In the genomic region with DNA sequence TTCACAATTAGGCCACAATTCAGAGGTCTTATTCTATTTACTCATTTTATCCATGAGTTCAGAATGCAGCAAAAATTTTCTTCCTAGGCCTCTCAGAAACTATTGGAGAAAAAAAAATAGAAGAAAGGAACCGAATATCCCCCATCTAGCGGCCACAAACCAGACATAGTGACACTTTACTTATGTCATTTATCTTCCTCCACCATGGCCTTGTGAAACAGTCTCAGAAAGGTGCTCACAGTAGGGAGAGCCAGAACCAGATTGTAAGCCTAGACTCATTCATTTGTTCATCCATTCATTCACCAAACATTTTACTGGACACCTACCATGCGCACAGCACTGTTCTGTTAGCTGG, we compare ENCODE assay signal across 11 cellular contexts. TPM values are rescaled to one million over a fixed set of nuclear protein-coding genes. Genes with fewer than 3 reads are reported as not detected.
DNase-seq lines count a peak whose midpoint lies in the region; ATAC-seq and TF ChIP-seq lines count a peak whose summit lies in the region.
"Had no signal": no experiment of that assay in that cellular context is flagged by ENCODE, and none has a peak within 500 bp of the region (broad histone marks: within the 10 kb centered on the region; RNA-seq: fewer than 3 reads in every experiment).

No MANE protein-coding gene starts in this region.

- H3K27ac Mint-ChIP-seq in neural crest cell (ENCODE audit: unreplicated experiment) = peak overlapping the region; percentile 57
- H3K27ac Mint-ChIP-seq in activated naive CD4-positive, alpha-beta T cell treated with anti-CD3 and anti-CD28 coated beads, Interleukin-2, amount 10 ng/mL, durations not matched to agents 7 days and 5 days = no peak overlapping the region
- H3K27ac Mint-ChIP-seq: activated CD4-positive, alpha-beta T cell treated with anti-CD3 and anti-CD28 coated beads, Interleukin-2, amount 10 ng/mL, durations not matched to agents 24 days and 14 days had no signal

- no peaks in the 10 kb centered on the region for H3K9me3 ChIP-seq in upper lobe of left lung

- DNase-seq in GM13977 (ENCODE audit: low spot score) (peak; percentile 58), neural crest cell (ENCODE audit: low read depth, low spot score) (no peak), epidermal melanocyte (ENCODE audit: insufficient read length, low spot score) (no peak), upper lobe of left lung (no peak)
- no peak for DNase-seq in stimulated activated CD4-positive, alpha-beta T cell treated with anti-CD3 and anti-CD28 coated beads, Interleukin-4, amount 100 ng/mL, for 1 hour
- DNase-seq in activated naive CD4-positive, alpha-beta T cell treated with anti-CD3 and anti-CD28 coated beads, Interleukin-2, amount 10 ng/mL, durations not matched to agents 7 days and 5 days = no peak
- DNase-seq: activated CD4-positive, alpha-beta T cell treated with anti-CD3 and anti-CD28 coated beads, Interleukin-2, amount 10 ng/mL, durations not matched to agents 24 days and 14 days; naive thymus-derived CD8-positive, alpha-beta T cell; substantia nigra had no signal

- ATAC-seq in GM21515 (IDR thresholded peaks at IDR 0.05; ENCODE audit: unreplicated experiment) (peak; percentile 37), HG03442 (IDR thresholded peaks at IDR 0.05; ENCODE audit: unreplicated experiment) (peak; percentile 32), upper lobe of left lung (ENCODE audit: low FRiP score in 2 of 2) (no peak)
- ATAC-seq: naive thymus-derived CD8-positive, alpha-beta T cell had no signal

- no peaks in the 10 kb centered on the region for H3K27me3 Mint-ChIP-seq in neural crest cell (ENCODE audit: low read depth)
- H3K27me3 Mint-ChIP-seq in activated naive CD4-positive, alpha-beta T cell treated with anti-CD3 and anti-CD28 coated beads, Interleukin-2, amount 10 ng/mL, durations not matched to agents 7 days and 5 days = no peaks in the 10 kb centered on the region
- H3K27me3 Mint-ChIP-seq: activated CD4-positive, alpha-beta T cell treated with anti-CD3 and anti-CD28 coated beads, Interleukin-2, amount 10 ng/mL, durations not matched to agents 24 days and 14 days; naive thymus-derived CD8-positive, alpha-beta T cell had no signal

- H3K4me3 ChIP-seq in upper lobe of left lung = no peak overlapping the region

- no peaks in the 10 kb centered on the region for H3K36me3 ChIP-seq in upper lobe of left lung

- TF ChIP-seq EP300 in upper lobe of left lung (IDR thresholded peaks at IDR 0.05) = no peak

- TF ChIP-seq CTCF in GM13977 (IDR thresholded peaks at IDR 0.05; ENCODE audit: extremely low read depth, insufficient read depth, missing control alignments) = peak; percentile 17
- no peak for TF ChIP-seq CTCF in neural crest cell (conservative IDR thresholded peaks at IDR 0.05)
- no peak for TF ChIP-seq CTCF in upper lobe of left lung (IDR thresholded peaks at IDR 0.05)

- no peaks in the 10 kb centered on the region for H3K27me3 ChIP-seq in upper lobe of left lung

- 88 to 95% methylated on average over 3 of the region's 3 CpGs for WGBS in upper lobe of left lung, 2 donors

- H3K4me1 Mint-ChIP-seq in neural crest cell = peaks cover 54% of the 10 kb centered on the region
- no peaks in the 10 kb centered on the region for H3K4me1 Mint-ChIP-seq in activated naive CD4-positive, alpha-beta T cell treated with anti-CD3 and anti-CD28 coated beads, Interleukin-2, amount 10 ng/mL, durations not matched to agents 7 days and 5 days

- H3K9me3 Mint-ChIP-seq in neural crest cell = peaks cover 4% of the 10 kb centered on the region
- peaks cover 15% of the 10 kb centered on the region for H3K9me3 Mint-ChIP-seq in activated naive CD4-positive, alpha-beta T cell treated with anti-CD3 and anti-CD28 coated beads, Interleukin-2, amount 10 ng/mL, durations not matched to agents 7 days and 5 days

- CTCF ChIA-PET in activated naive CD4-positive, alpha-beta T cell treated with anti-CD3 and anti-CD28 coated beads, Interleukin-2, amount 10 ng/mL, durations not matched to agents 7 days and 5 days (lab: Charles Lee) = no interaction called here

- peaks cover 24% of the 10 kb centered on the region for H3K36me3 Mint-ChIP-seq in neural crest cell (ENCODE audit: low read depth)
- peaks cover 16% of the 10 kb centered on the region for H3K36me3 Mint-ChIP-seq in activated naive CD4-positive, alpha-beta T cell treated with anti-CD3 and anti-CD28 coated beads, Interleukin-2, amount 10 ng/mL, durations not matched to agents 7 days and 5 days

- H3K27ac ChIP-seq in upper lobe of left lung = peak overlapping the region in 2 of 4 donors; percentile 58 to 63

- no peak overlapping the region for H3K4me3 Mint-ChIP-seq in neural crest cell
- H3K4me3 Mint-ChIP-seq in activated naive CD4-positive, alpha-beta T cell treated with anti-CD3 and anti-CD28 coated beads, Interleukin-2, amount 10 ng/mL, durations not matched to agents 7 days and 5 days = no peak overlapping the region
- H3K4me3 Mint-ChIP-seq: activated CD4-positive, alpha-beta T cell treated with anti-CD3 and anti-CD28 coated beads, Interleukin-2, amount 10 ng/mL, durations not matched to agents 24 days and 14 days; naive thymus-derived CD8-positive, alpha-beta T cell had no signal

- H3K4me1 ChIP-seq in upper lobe of left lung = peaks cover 32 to 67% (median 57%) of the 10 kb centered on the region in 4 donors

- no peak for TF ChIP-seq POLR2A in upper lobe of left lung (IDR thresholded peaks at IDR 0.05)

- in situ Hi-C loops in GM13977 (cut with MboI; ENCODE audit: low pct_unique_long_range_greater_than_20kb, low sequenced_read_pairs, unreplicated experiment) = no loop called here

RNA-seq across cellular contexts. Expression of a gene that starts 16.0 kb away (rescaled TPM):
- 51.1 and 51.9 TPM in 2 replicates for total RNA-seq in neural crest cell
- 10 to 100 TPM; 26.9 to 73.5 (median 34.2) TPM for total RNA-seq in upper lobe of left lung

Comparison
In these comparisons a context has a peak if more than half of its experiments do, and no peak if none do; other contexts are left out.
1. ATAC-seq: peak in GM21515 (single experiment) and HG03442 (single experiment); none in upper lobe of left lung (0 of 2).